1 cellular context compared by ENCODE assay signal in the genomic region with DNA sequence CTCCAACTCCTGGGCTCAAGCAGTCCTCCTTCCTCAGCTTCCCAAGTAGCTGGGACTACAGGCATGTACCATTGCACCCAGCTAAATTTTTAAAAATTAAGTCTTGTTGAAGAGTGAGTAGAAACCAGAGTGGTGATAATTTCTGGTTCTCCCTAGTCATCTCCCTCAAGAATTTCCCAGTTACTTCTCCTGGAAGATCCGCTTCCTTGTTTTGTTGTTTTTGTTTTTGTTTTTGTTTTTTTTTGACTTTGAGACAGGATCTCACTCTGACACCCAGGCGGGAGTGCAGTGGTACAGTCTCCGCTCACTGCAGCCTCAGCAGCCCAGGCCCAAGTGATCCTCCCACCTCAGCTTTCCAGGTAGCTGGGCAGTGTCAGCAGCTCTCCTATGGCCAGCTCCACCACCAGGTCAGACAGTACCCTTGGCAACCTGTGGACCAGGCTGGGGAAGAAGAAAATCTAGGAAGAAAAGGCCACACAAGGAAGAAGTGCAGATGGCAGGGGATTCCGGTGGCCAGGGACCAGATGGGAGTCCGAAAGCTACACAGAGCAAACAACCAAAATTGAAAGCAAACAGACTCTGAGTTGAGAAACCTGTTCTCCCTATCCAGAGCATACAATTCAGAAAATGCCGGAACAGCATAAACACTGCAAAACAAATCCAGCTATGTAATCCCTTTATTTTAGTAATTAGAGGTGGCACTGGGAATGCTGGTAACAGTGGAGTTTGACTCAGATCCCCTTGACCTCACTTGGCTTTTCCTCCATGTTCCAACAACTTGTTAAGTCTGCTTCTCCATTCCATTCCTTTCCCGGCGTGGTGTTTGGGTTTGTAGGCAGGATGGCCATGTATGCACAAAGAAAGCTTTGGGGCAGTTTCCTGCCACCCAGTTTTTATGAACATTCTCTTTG.
TF ChIP-seq lines count a peak whose summit lies in the region.

No MANE protein-coding gene starts in this region.

TF ChIP-seq in WTC11, 78 proteins besides CTCF, POLR2A, EP300 and RAD21 (continued from another document):
- TF ChIP-seq, protein P1, sequence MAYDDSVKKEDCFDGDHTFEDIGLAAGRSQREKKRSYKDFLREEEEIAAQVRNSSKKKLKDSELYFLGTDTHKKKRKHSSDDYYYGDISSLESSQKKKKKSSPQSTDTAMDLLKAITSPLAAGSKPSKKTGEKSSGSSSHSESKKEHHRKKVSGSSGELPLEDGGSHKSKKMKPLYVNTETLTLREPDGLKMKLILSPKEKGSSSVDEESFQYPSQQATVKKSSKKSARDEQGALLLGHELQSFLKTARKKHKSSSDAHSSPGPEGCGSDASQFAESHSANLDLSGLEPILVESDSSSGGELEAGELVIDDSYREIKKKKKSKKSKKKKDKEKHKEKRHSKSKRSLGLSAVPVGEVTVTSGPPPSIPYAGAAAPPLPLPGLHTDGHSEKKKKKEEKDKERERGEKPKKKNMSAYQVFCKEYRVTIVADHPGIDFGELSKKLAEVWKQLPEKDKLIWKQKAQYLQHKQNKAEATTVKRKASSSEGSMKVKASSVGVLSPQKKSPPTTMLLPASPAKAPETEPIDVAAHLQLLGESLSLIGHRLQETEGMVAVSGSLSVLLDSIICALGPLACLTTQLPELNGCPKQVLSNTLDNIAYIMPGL (CRISPR knock-in tag; IDR thresholded peaks at IDR 0.05) = no peak
- TF ChIP-seq GABPB1 (CRISPR knock-in tag; IDR thresholded peaks at IDR 0.05) = no peak
- no peak for TF ChIP-seq NR1H2 (CRISPR knock-in tag; IDR thresholded peaks at IDR 0.05)
- no peak for TF ChIP-seq TEAD4 (CRISPR knock-in tag; IDR thresholded peaks at IDR 0.05)
- no peak for TF ChIP-seq CREB1 (CRISPR knock-in tag; IDR thresholded peaks at IDR 0.05)
- TF ChIP-seq ATF1 (CRISPR knock-in tag; IDR thresholded peaks at IDR 0.05) = no peak
- TF ChIP-seq TEAD1 (CRISPR knock-in tag; IDR thresholded peaks at IDR 0.05) = no peak
- TF ChIP-seq, protein P2, sequence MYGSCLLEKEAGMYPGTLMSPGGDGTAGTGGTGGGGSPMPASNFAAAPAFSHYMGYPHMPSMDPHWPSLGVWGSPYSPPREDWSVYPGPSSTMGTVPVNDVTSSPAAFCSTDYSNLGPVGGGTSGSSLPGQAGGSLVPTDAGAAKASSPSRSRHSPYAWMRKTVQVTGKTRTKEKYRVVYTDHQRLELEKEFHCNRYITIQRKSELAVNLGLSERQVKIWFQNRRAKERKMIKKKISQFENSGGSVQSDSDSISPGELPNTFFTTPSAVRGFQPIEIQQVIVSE (CRISPR knock-in tag; IDR thresholded peaks at IDR 0.05; ENCODE audit: borderline replicate concordance) = no peak
- TF ChIP-seq, protein P3, sequence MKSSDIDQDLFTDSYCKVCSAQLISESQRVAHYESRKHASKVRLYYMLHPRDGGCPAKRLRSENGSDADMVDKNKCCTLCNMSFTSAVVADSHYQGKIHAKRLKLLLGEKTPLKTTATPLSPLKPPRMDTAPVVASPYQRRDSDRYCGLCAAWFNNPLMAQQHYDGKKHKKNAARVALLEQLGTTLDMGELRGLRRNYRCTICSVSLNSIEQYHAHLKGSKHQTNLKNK (CRISPR knock-in tag; IDR thresholded peaks at IDR 0.05) = no peak
- TF ChIP-seq, protein P4, sequence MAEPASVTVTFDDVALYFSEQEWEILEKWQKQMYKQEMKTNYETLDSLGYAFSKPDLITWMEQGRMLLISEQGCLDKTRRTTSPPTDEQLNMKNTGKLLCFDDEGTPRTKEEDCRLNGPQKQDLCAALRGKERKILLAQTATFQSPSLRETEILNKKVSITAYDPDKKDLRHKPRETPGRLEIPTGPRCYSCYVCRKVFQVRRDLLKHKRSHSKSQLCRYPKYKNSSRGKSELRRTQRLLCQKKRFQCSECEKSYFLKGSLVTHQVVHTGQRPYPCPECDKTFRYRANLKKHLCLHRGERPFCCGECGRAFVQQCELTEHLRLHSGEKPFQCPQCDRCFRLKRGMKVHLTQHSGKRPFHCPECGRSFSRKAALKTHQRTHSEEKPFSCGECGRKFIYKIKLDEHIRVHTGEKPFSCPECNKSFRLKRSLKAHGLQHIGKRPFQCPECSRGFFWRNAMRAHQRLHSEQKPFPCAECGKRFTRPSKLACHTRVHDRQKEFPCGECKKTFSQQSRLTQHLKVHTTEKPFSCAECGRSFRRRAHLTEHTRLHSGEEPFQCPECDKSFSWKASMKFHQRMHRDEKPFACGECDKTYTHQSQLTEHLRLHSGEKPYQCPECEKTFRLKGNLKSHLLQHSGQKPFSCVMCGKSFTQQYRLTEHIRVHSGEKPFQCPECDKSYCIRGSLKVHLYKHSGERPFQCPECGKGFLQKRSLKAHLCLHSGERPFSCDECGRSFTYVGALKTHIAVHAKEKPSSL (CRISPR knock-in tag; conservative IDR thresholded peaks at IDR 0.05) = no peak
